Comparison of ENCODE assay signal across 23 cellular contexts in the genomic region with DNA sequence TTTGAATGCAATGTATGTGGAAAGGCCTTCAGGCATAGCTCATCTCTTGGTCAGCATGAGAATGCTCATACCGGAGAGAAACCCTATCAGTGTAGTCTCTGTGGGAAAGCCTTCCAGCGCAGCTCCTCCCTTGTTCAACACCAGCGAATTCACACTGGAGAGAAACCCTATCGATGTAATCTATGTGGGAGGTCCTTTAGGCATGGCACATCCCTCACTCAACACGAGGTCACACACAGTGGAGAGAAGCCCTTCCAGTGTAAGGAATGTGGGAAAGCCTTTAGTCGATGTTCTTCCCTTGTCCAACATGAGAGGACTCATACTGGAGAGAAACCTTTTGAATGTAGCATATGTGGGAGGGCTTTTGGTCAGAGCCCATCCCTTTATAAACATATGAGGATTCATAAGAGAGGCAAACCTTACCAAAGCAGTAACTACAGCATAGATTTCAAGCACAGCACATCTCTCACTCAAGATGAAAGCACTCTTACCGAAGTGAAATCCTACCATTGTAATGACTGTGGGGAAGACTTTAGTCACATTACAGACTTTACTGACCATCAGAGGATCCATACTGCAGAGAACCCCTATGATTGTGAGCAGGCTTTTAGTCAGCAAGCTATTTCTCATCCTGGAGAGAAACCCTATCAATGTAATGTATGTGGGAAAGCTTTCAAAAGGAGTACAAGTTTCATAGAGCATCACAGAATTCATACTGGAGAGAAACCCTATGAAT. TPM values are rescaled to one million over a fixed set of nuclear protein-coding genes. Genes with fewer than 3 reads are reported as not detected.
DNase-seq lines count a peak whose midpoint lies in the region; ATAC-seq, FAIRE-seq and TF ChIP-seq lines count a peak whose summit lies in the region.
"Had no signal": no experiment of that assay in that cellular context is flagged by ENCODE, and none has a peak within 500 bp of the region (broad histone marks: within the 10 kb centered on the region; RNA-seq: fewer than 3 reads in every experiment).

No MANE protein-coding gene starts in this region.

- H3K27ac Mint-ChIP-seq in naive thymus-derived CD8-positive, alpha-beta T cell = peak overlapping the region in 1 of 10 donors; percentile 31
- no peak overlapping the region for H3K27ac Mint-ChIP-seq in activated CD4-positive, alpha-beta memory T cell treated with anti-CD3 and anti-CD28 coated beads, Interleukin-2, amount 10 ng/mL, durations not matched to agents 7 days and 5 days
- no peak overlapping the region for H3K27ac Mint-ChIP-seq in CD4-positive, alpha-beta T cell
- H3K27ac Mint-ChIP-seq: stimulated activated memory B cell treated with anti-CD40 and anti-IgM and Interleukin-4, amounts not matched to agents 10 μg/mL and 1 μg/mL and 100 μg/mL, for 72 hours; T-helper 1 cell treated with Interleukin-12 subunit alpha and Interleukin-12 subunit beta and Interleukin-4 antibody, amounts not matched to agents 30 μg/mL and 1 μg/mL, for 36 hours had no signal

- H3K4me3 ChIP-seq in BLaER1 (peak overlapping the region; percentile 44), astrocyte of the spinal cord (ENCODE audit: low read depth, low read length) (no peak overlapping the region), liver (ENCODE audit: low read depth in 1 of 3, low read length in 3 of 3) (peak overlapping the region in 2 of 3 donors; percentile 30 to 62)
- H3K4me3 ChIP-seq: Peyer's patch, SJSA1, thyroid gland had no signal

- whole genome bisulfite sequencing in liver = 98% methylated on average over 7 of the region's 7 CpGs

- H3K27me3 ChIP-seq in BLaER1 = no peaks in the 10 kb centered on the region
- H3K27me3 ChIP-seq in liver (ENCODE audit: control insufficient read depth in 4 of 4, insufficient read depth in 4 of 4, low read length in 3 of 4) = no peaks in the 10 kb centered on the region
- no peaks in the 10 kb centered on the region for H3K27me3 ChIP-seq in CD4-positive, alpha-beta T cell (ENCODE audit: control insufficient read depth, insufficient read depth, low read length)
- H3K27me3 ChIP-seq: Peyer's patch, SJSA1, thyroid gland had no signal

- intact Hi-C loops in CD4-positive, alpha-beta T cell (cut with DNase I, micrococcal nuclease) = no loop called here

- peak; percentile 17 for FAIRE-seq in GM12892 (lab: Jason Lieb, UNC)
- FAIRE-seq: frontal cortex had no signal

- H3K4me2 ChIP-seq in BLaER1 = no peak overlapping the region

- H3K9me3 Mint-ChIP-seq in naive thymus-derived CD8-positive, alpha-beta T cell = peaks cover 18 to 100% (median 64%) of the 10 kb centered on the region in 9 donors
- peaks cover 75% of the 10 kb centered on the region for H3K9me3 Mint-ChIP-seq in activated CD4-positive, alpha-beta memory T cell treated with anti-CD3 and anti-CD28 coated beads, Interleukin-2, amount 10 ng/mL, durations not matched to agents 7 days and 5 days
- H3K9me3 Mint-ChIP-seq in CD4-positive, alpha-beta T cell = peaks cover 36% of the 10 kb centered on the region

- POLR2A ChIA-PET in naive thymus-derived CD8-positive, alpha-beta T cell (lab: Charles Lee) = interaction anchor here (0.6 kb wide), 1 partner anchor 14 kb away, joined by 4 read pairs; no protein-coding TSS in a partner anchor
- POLR2A ChIA-PET in activated CD4-positive, alpha-beta memory T cell treated with anti-CD3 and anti-CD28 coated beads, Interleukin-2, amount 10 ng/mL, durations not matched to agents 7 days and 5 days (lab: Charles Lee) = interaction anchor here (0.9 to 1.9 kb wide), 2 partner anchors 24 to 25 kb away, joined by 4 read pairs; a partner anchor contains a TSS
- POLR2A ChIA-PET in CD4-positive, alpha-beta T cell (lab: Charles Lee) = no interaction called here

- CTCF ChIA-PET in activated CD4-positive, alpha-beta memory T cell treated with anti-CD3 and anti-CD28 coated beads, Interleukin-2, amount 10 ng/mL, durations not matched to agents 7 days and 5 days (lab: Charles Lee) = no interaction called here
- CTCF ChIA-PET in CD4-positive, alpha-beta T cell (lab: Charles Lee) = interaction anchor here (1.1 to 1.9 kb wide), 2 partner anchors 43 kb away, joined by 3 to 6 read pairs; no protein-coding TSS in a partner anchor

- in situ Hi-C loops in astrocyte of the spinal cord (cut with HindIII; ENCODE audit: low sequenced_read_pairs) = no loop called here

- TF ChIP-seq CTCF in astrocyte of the spinal cord (IDR thresholded peaks at IDR 0.05; ENCODE audit: low read depth, low read length) (no peak), liver (IDR thresholded peaks at IDR 0.05; ENCODE audit: low read depth, low read length, missing input control) (no peak)
- no peak for TF ChIP-seq CTCF in CD4-positive, alpha-beta T cell (IDR thresholded peaks at IDR 0.05)

- no peaks in the 10 kb centered on the region for H3K27me3 Mint-ChIP-seq in naive thymus-derived CD8-positive, alpha-beta T cell
- H3K27me3 Mint-ChIP-seq in activated CD4-positive, alpha-beta memory T cell treated with anti-CD3 and anti-CD28 coated beads, Interleukin-2, amount 10 ng/mL, durations not matched to agents 7 days and 5 days = no peaks in the 10 kb centered on the region
- H3K27me3 Mint-ChIP-seq in CD4-positive, alpha-beta T cell = no peaks in the 10 kb centered on the region
- H3K27me3 Mint-ChIP-seq: stimulated activated memory B cell treated with anti-CD40 and anti-IgM and Interleukin-4, amounts not matched to agents 10 μg/mL and 1 μg/mL and 100 μg/mL, for 72 hours had no signal

- ATAC-seq in HG02884 (IDR thresholded peaks at IDR 0.05; ENCODE audit: unreplicated experiment) = no peak
- ATAC-seq in naive thymus-derived CD8-positive, alpha-beta T cell = no peak
- no peak for ATAC-seq in CD4-positive, alpha-beta T cell (ENCODE audit: poor library complexity)
- ATAC-seq: stimulated activated memory B cell treated with anti-CD40 and anti-IgM and Interleukin-4, amounts not matched to agents 10 μg/mL and 1 μg/mL and 100 μg/mL, for 72 hours had no signal

- H3K4me1 ChIP-seq in BLaER1 (no peaks in the 10 kb centered on the region), liver (ENCODE audit: control insufficient read depth in 4 of 4, insufficient read depth in 4 of 4, low read length in 3 of 4) (no peaks in the 10 kb centered on the region)
- H3K4me1 ChIP-seq: Peyer's patch, SJSA1, thyroid gland had no signal

- H4K20me1 ChIP-seq in BLaER1 = no peaks in the 10 kb centered on the region

- TF ChIP-seq POLR2A in GM12892 (IDR thresholded peaks at IDR 0.05; ENCODE audit: low read depth, low read length) = no peak

- TF ChIP-seq RAD21 in liver (IDR thresholded peaks at IDR 0.05) = no peak

- DNase-seq in GM12892 (ENCODE audit: insufficient read length) = no peak
- DNase-seq in astrocyte of the spinal cord (ENCODE audit: low read depth, low spot score) = peak; percentile 1
- no peak for DNase-seq in naive thymus-derived CD8-positive, alpha-beta T cell
- no peak for DNase-seq in activated CD4-positive, alpha-beta memory T cell treated with anti-CD3 and anti-CD28 coated beads, Interleukin-2, amount 10 ng/mL, durations not matched to agents 7 days and 5 days
- DNase-seq in CD4-positive, alpha-beta T cell = no peak
- DNase-seq: activated CD4-positive, alpha-beta T cell treated with anti-CD3 and anti-CD28 coated beads, Interleukin-2, amount 50 U/mL, for 4 hours; activated gamma-delta T cell; hippocampal formation; kidney glomerular epithelial cell; NCI-H187 treated with DMSO at 0.1 percent for 48 hours; NCI-H446; NK-92 treated with Interleukin-12 subunit alpha and Interleukin-12 subunit beta, amount 100 ng/mL, for 24 hours; Peyer's patch; stimulated activated CD4-positive, alpha-beta T cell treated with anti-CD3 and anti-CD28 coated beads, Interleukin-1b, Interleukin-23, amount 100 ng/mL, for 48 hours; thyroid gland; WERI-Rb-1 had no signal

- H3K9me3 ChIP-seq in BLaER1 (peaks cover 100% of the 10 kb centered on the region), liver (ENCODE audit: control insufficient read depth in 4 of 4, low read length in 3 of 4) (peaks cover 58 to 88% (median 75%) of the 10 kb centered on the region in 4 donors)
- H3K9me3 ChIP-seq in CD4-positive, alpha-beta T cell (ENCODE audit: control insufficient read depth, low read length) = peaks cover 92% of the 10 kb centered on the region

- no peak overlapping the region for H3K9ac ChIP-seq in BLaER1
- no peak overlapping the region for H3K9ac ChIP-seq in liver (ENCODE audit: low read depth in 1 of 2, low read length in 2 of 2)

- peaks cover 0 to 2% (median 0%) of the 10 kb centered on the region in 4 donors for H3K4me1 Mint-ChIP-seq in naive thymus-derived CD8-positive, alpha-beta T cell
- H3K4me1 Mint-ChIP-seq in activated CD4-positive, alpha-beta memory T cell treated with anti-CD3 and anti-CD28 coated beads, Interleukin-2, amount 10 ng/mL, durations not matched to agents 7 days and 5 days = no peaks in the 10 kb centered on the region
- H3K4me1 Mint-ChIP-seq in CD4-positive, alpha-beta T cell (ENCODE audit: low read depth) = no peaks in the 10 kb centered on the region
- H3K4me1 Mint-ChIP-seq: stimulated activated memory B cell treated with anti-CD40 and anti-IgM and Interleukin-4, amounts not matched to agents 10 μg/mL and 1 μg/mL and 100 μg/mL, for 72 hours had no signal

- peaks cover 96% of the 10 kb centered on the region for H3K36me3 ChIP-seq in BLaER1
- H3K36me3 ChIP-seq in liver (ENCODE audit: control insufficient read depth in 4 of 4, insufficient read depth in 3 of 4, low read depth in 1 of 4, low read length in 3 of 4) = peaks cover 0 to 51% (median 44%) of the 10 kb centered on the region in 4 donors

- no peak overlapping the region for H3K27ac ChIP-seq in BLaER1
- H3K27ac ChIP-seq in liver (ENCODE audit: low read depth in 1 of 2, low read length in 2 of 2) = no peak overlapping the region
- H3K27ac ChIP-seq in CD4-positive, alpha-beta T cell (ENCODE audit: low read depth, low read length) = no peak overlapping the region
- H3K27ac ChIP-seq: Peyer's patch, SJSA1, thyroid gland, WERI-Rb-1 had no signal

- peaks cover 64 to 92% (median 76%) of the 10 kb centered on the region in 3 donors for H3K36me3 Mint-ChIP-seq in naive thymus-derived CD8-positive, alpha-beta T cell
- peaks cover 85% of the 10 kb centered on the region for H3K36me3 Mint-ChIP-seq in activated CD4-positive, alpha-beta memory T cell treated with anti-CD3 and anti-CD28 coated beads, Interleukin-2, amount 10 ng/mL, durations not matched to agents 7 days and 5 days (ENCODE audit: low read depth)
- H3K36me3 Mint-ChIP-seq in CD4-positive, alpha-beta T cell (ENCODE audit: low read depth) = peaks cover 98% of the 10 kb centered on the region

- H3K4me3 Mint-ChIP-seq in naive thymus-derived CD8-positive, alpha-beta T cell = no peak overlapping the region
- H3K4me3 Mint-ChIP-seq in activated CD4-positive, alpha-beta memory T cell treated with anti-CD3 and anti-CD28 coated beads, Interleukin-2, amount 10 ng/mL, durations not matched to agents 7 days and 5 days = no peak overlapping the region
- H3K4me3 Mint-ChIP-seq in CD4-positive, alpha-beta T cell = no peak overlapping the region
- H3K4me3 Mint-ChIP-seq: stimulated activated memory B cell treated with anti-CD40 and anti-IgM and Interleukin-4, amounts not matched to agents 10 μg/mL and 1 μg/mL and 100 μg/mL, for 72 hours; T-helper 1 cell treated with Interleukin-12 subunit alpha and Interleukin-12 subunit beta and Interleukin-4 antibody, amounts not matched to agents 30 μg/mL and 1 μg/mL, for 36 hours had no signal

RNA-seq across cellular contexts. Expression of a gene that starts 24.7 kb away (rescaled TPM):
- polyA plus RNA-seq in GM12892 (2012; ENCODE audit: missing spikeins) = 15.0 TPM
- total RNA-seq in liver = 10 to 100 TPM in 1 of 2 donors, 1 to 10 TPM in 1; 7.3 to 18.9 TPM
- polyA plus RNA-seq in liver = 1 to 10 TPM; 2.1 to 3.8 TPM
- 10 to 100 TPM; 54.2 to 55.7 TPM for total RNA-seq in naive thymus-derived CD8-positive, alpha-beta T cell
- 10 to 100 TPM; 25.2 to 29.2 (median 29.1) TPM for polyA plus RNA-seq in naive thymus-derived CD8-positive, alpha-beta T cell
- 10 to 100 TPM; 35.2 to 36.5 TPM for total RNA-seq in activated CD4-positive, alpha-beta memory T cell treated with anti-CD3 and anti-CD28 coated beads, Interleukin-2, amount 10 ng/mL, durations not matched to agents 7 days and 5 days
- 10 to 100 TPM; 23.3 to 24.3 TPM for total RNA-seq in CD4-positive, alpha-beta T cell
